Comparison of ENCODE assay signal across 17 cellular contexts in genomic region chr14:58641509-58641908, GRCh38. TPM values are rescaled to one million over a fixed set of nuclear protein-coding genes. Genes with fewer than 3 reads are reported as not detected.
DNase-seq lines count a peak whose midpoint lies in the region; ATAC-seq, FAIRE-seq and TF ChIP-seq lines count a peak whose summit lies in the region.
"Had no signal": no experiment of that assay in that cellular context is flagged by ENCODE, and none has a peak within 500 bp of the region (broad histone marks: within the 10 kb centered on the region; RNA-seq: fewer than 3 reads in every experiment).

No MANE protein-coding gene starts in this region.

- no peak overlapping the region for H2BK15ac ChIP-seq in mesendoderm (replicated peaks; ENCODE audit: low read depth)

- H3K9me3 ChIP-seq in A549 (no peaks in the 10 kb centered on the region), SJCRH30 (replicated peaks) (no peaks in the 10 kb centered on the region), heart right ventricle (no peaks in the 10 kb centered on the region)
- H3K9me3 ChIP-seq: prostate gland had no signal

- no peak overlapping the region for H2BK120ac ChIP-seq in mesendoderm (ENCODE audit: low read depth, low read length)

- no peak overlapping the region for H3K4me3 ChIP-seq in A549
- no peak overlapping the region for H3K4me3 ChIP-seq in GM12865 (ENCODE audit: low read depth, low read length)
- no peak overlapping the region for H3K4me3 ChIP-seq in SJCRH30
- H3K4me3 ChIP-seq in fibroblast of mammary gland (ENCODE audit: control insufficient read depth, low read depth, low read length): no peak overlapping the region
- H3K4me3 ChIP-seq in mesendoderm (ENCODE audit: low read length): no peak overlapping the region
- H3K4me3 ChIP-seq in heart right ventricle: no peak overlapping the region
- H3K4me3 ChIP-seq: prostate gland had no signal

- H3K79me2 ChIP-seq in mesendoderm (ENCODE audit: control insufficient read depth, insufficient read depth, low read length): peaks cover 14% of the 10 kb centered on the region

- peaks cover 30% of the 10 kb centered on the region for H3K4me1 Mint-ChIP-seq in osteocyte (ENCODE audit: unreplicated experiment)

- H4K5ac ChIP-seq in mesendoderm (ENCODE audit: low read length): no peak overlapping the region

- peaks cover 2% of the 10 kb centered on the region for H3K79me1 ChIP-seq in mesendoderm (ENCODE audit: low read length)

- TF ChIP-seq RAD21 in A549 (conservative IDR thresholded peaks at IDR 0.05 in 1 of 2, IDR thresholded peaks at IDR 0.05 in 1 of 2): 0 out of 5 replicates have a peak, but pooled peaks of 1 of the 2 experiments have one; percentile 14

- no peaks in the 10 kb centered on the region for H3K27me3 Mint-ChIP-seq in osteocyte (ENCODE audit: unreplicated experiment)

- no peak overlapping the region for H2AK5ac ChIP-seq in mesendoderm (ENCODE audit: low read length)

- H3K4me1 ChIP-seq in A549 (peaks cover 3% of the 10 kb centered on the region; the same call in 1 of the 3 replicates), SJCRH30 (peaks cover 20% of the 10 kb centered on the region), mesendoderm (ENCODE audit: control insufficient read depth, low read depth, low read length) (no peaks in the 10 kb centered on the region), heart right ventricle (peaks cover 0 to 31% (median 18%) of the 10 kb centered on the region in 9 donors)

- no peak overlapping the region for H3K18ac ChIP-seq in mesendoderm (ENCODE audit: low read length)

- no peak overlapping the region for H3K56ac ChIP-seq in mesendoderm (ENCODE audit: low read length)

- no peak for TF ChIP-seq POLR2A in A549 (IDR thresholded peaks at IDR 0.05; ENCODE audit: low read length)

- no peak overlapping the region for H3K9ac ChIP-seq in mesendoderm (ENCODE audit: low read length)

- H3K4ac ChIP-seq in mesendoderm (ENCODE audit: low read depth, low read length): no peak overlapping the region

- no peak overlapping the region for H2BK5ac ChIP-seq in mesendoderm (ENCODE audit: low read length)

- no peak overlapping the region for H4K8ac ChIP-seq in mesendoderm (ENCODE audit: low read depth, low read length)

- peaks cover 43% of the 10 kb centered on the region for H3K36me3 Mint-ChIP-seq in osteocyte (ENCODE audit: unreplicated experiment)

- H3K36me3 ChIP-seq in SJCRH30: peaks cover 2% of the 10 kb centered on the region; the same call in 1 of the 2 replicates
- H3K36me3 ChIP-seq in mesendoderm (ENCODE audit: control insufficient read depth, insufficient read depth, low read length): no peaks in the 10 kb centered on the region
- H3K36me3 ChIP-seq in heart right ventricle: peaks cover 0 to 47% (median 0%) of the 10 kb centered on the region in 9 donors
- H3K36me3 ChIP-seq: prostate gland had no signal

- POLR2A ChIA-PET in A549 (lab: Yijun Ruan, JAX): no interaction called here

- H3K9me3 Mint-ChIP-seq in osteocyte (ENCODE audit: unreplicated experiment): no peaks in the 10 kb centered on the region

- H3K4me2 ChIP-seq in A549: no peak overlapping the region
- H3K4me2 ChIP-seq in mesendoderm (ENCODE audit: low read length): no peak overlapping the region

- H3K4me3 Mint-ChIP-seq in osteocyte (ENCODE audit: unreplicated experiment): no peak overlapping the region
- H3K4me3 Mint-ChIP-seq: B cell, T-helper 17 cell had no signal

- WGBS in A549 (ENCODE audit: missing lambda C conversion rate): 66% methylated on average over 5 of the region's 5 CpGs
- WGBS in mesendoderm (ENCODE audit: extremely low coverage, insufficient coverage, low lambda C conversion rate): no CpG with 5 or more reads among the region's 5 CpGs
- WGBS in heart right ventricle, 2 donors: 94 to 96% methylated on average over 5 of the region's 5 CpGs

- no peak overlapping the region for H3K27ac Mint-ChIP-seq in osteocyte (ENCODE audit: unreplicated experiment)
- H3K27ac Mint-ChIP-seq: B cell, T-helper 17 cell had no signal

- intact Hi-C loops in heart right ventricle (cut with DNase I): loop anchor here in 4 of 10 donors (5.0 to 10.0 kb wide), 3 partner anchors 383 to 411 kb away; no protein-coding TSS in a partner anchor

- DNase-seq in A549 (ENCODE audit: low read depth in 1 of 2, low spot score in 1 of 2) (no peak), GM12865 (ENCODE audit: low read depth) (no peak), SJCRH30 (peak in 1 of 2 experiments; percentile 31), fibroblast of mammary gland (ENCODE audit: low read depth) (no peak), mesendoderm (no peak), osteocyte (ENCODE audit: extremely low spot score, unreplicated experiment) (no peak), heart right ventricle (no peak)
- DNase-seq in activated CD4-positive, CD25-positive, alpha-beta regulatory T cell treated with anti-CD3 and anti-CD28 coated beads, Interleukin-2, amount 50 U/mL, for 72 hours: no peak
- DNase-seq: activated CD4-positive, alpha-beta T cell treated with anti-CD3 and anti-CD28 coated beads for 1 hour; activated gamma-delta T cell; anterior cingulate cortex; NCI-H187 treated with DMSO at 0.1 percent for 48 hours; NCI-H774; T-helper 17 cell had no signal

- H3K23ac ChIP-seq in mesendoderm (ENCODE audit: low read length): no peak overlapping the region

- FAIRE-seq in A549 (lab: Jason Lieb, UNC): no peak

- ATAC-seq in A549: no peak
- no peak for ATAC-seq in heart right ventricle
- ATAC-seq: T-helper 17 cell had no signal

- no peak for TF ChIP-seq EP300 in A549 (IDR thresholded peaks at IDR 0.05)

- no peak for TF ChIP-seq CTCF in A549 (IDR thresholded peaks at IDR 0.05)
- peak; percentile 3 for TF ChIP-seq CTCF in GM12865 (IDR thresholded peaks at IDR 0.05; ENCODE audit: insufficient read depth, low read depth, low read length, missing control alignments)
- TF ChIP-seq CTCF in fibroblast of mammary gland (conservative IDR thresholded peaks at IDR 0.05; ENCODE audit: control insufficient read depth, insufficient read depth, low read depth, low read length): peak; percentile 29
- no peak for TF ChIP-seq CTCF in osteocyte (IDR thresholded peaks at IDR 0.05)
- TF ChIP-seq CTCF in heart right ventricle (IDR thresholded peaks at IDR 0.05): no peak

- CTCF ChIA-PET in A549 (lab: Yijun Ruan, JAX): interaction anchor here (1.4 to 8.7 kb wide), 8 partner anchors 10 to 483 kb away, joined by 3 to 78 read pairs (median 10); no protein-coding TSS in a partner anchor

- H3K27ac ChIP-seq in A549: no peak overlapping the region
- peak overlapping the region; percentile 27; the same call in 1 of the 2 replicates for H3K27ac ChIP-seq in SJCRH30
- H3K27ac ChIP-seq in mesendoderm (ENCODE audit: low read depth, low read length): no peak overlapping the region
- no peak overlapping the region for H3K27ac ChIP-seq in heart right ventricle
- H3K27ac ChIP-seq: prostate gland had no signal

- H3K27me3 ChIP-seq in SJCRH30 (no peaks in the 10 kb centered on the region), mesendoderm (ENCODE audit: insufficient read depth, low read length, poor library complexity) (no peaks in the 10 kb centered on the region), heart right ventricle (peaks cover 0 to 36% (median 0%) of the 10 kb centered on the region in 7 donors)

TF ChIP-seq in A549, 52 proteins besides CTCF, POLR2A, EP300 and RAD21:
- 0 out of 3 replicates have a peak, but pooled peaks have one; percentile 11 for TF ChIP-seq SMC3 (IDR thresholded peaks at IDR 0.05)
- no peak for TF ChIP-seq JUN (IDR thresholded peaks at IDR 0.05)
- TF ChIP-seq CBX2 (IDR thresholded peaks at IDR 0.05; ENCODE audit: borderline replicate concordance, low read depth): no peak

RNA-seq across cellular contexts. Expression of gene DACT1, which starts 3.7 kb away (rescaled TPM):
- polyA plus RNA-seq in A549 (2011; rRNA removed) (0.37 and 0.45 TPM in 2 replicates), A549 (2017; fragmentation: RNase III; extraction: RNeasy Plus Mini Kit Qiagen cat#74134 plus additional on column Dnase treatment) (0.68 to 0.89 TPM (median 0.84 TPM) in 3 replicates), heart right ventricle (1 to 10 TPM; 1.1 to 1.7 TPM)
- polyA plus RNA-seq in A549 (2012; cell fraction: cytosol; rRNA removed): 0.16 and 0.19 TPM in 2 replicates
- 0.19 and 0.53 TPM in 2 replicates for polyA plus RNA-seq in A549 (2012; cell fraction: nucleus; rRNA removed)
- 0.29 and 0.58 TPM in 2 replicates for polyA minus RNA-seq in A549 (2011; rRNA and poly(A)+ RNA removed)
- 4.2 and 5.4 TPM in 2 replicates for total RNA-seq in SJCRH30 (2014; rRNA removed; shearing (Covaris generic))
- 51.5 TPM for polyA plus RNA-seq in mesendoderm (2013, experiment 1 of 2)
- 57.5 TPM for polyA plus RNA-seq in mesendoderm (2013, experiment 2 of 2)
- total RNA-seq in osteocyte (29.2 and 32.7 TPM in 2 replicates), heart right ventricle (1 to 10 TPM; 1.3 to 5.5 (median 3.1) TPM)
- total RNA-seq: HT1080 had no signal

Comparison
In these comparisons a context has a peak if more than half of its experiments do, and no peak if none do; other contexts are left out.
1. CTCF ChIP-seq: peak in GM12865 (single experiment) and fibroblast of mammary gland (single experiment); none in A549 (single experiment), osteocyte (single experiment) and heart right ventricle (0 of 9).